Comparison of ENCODE assay signal across 19 cellular contexts in the genomic region with DNA sequence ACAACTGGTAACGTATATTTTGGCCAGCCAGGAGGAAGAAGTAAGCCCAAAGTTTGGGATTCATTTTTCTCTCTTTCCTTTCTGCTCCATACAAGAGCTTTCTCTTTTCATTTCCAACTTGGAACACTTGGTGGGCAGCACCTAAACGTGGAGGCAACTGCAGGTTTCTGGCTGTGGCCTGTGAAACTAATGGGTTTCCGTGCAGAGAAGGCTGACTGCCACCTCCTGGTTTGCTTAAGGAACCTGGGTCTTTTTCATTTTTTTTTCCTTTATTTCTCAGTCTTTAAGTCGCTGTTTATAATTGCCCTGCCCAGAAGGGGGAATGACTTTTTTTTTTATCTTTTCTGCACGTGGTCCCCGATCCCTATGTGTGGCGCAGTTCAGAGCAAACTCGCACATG. TPM values are rescaled to one million over a fixed set of nuclear protein-coding genes. Genes with fewer than 3 reads are reported as not detected.
DNase-seq lines count a peak whose midpoint lies in the region; ATAC-seq and TF ChIP-seq lines count a peak whose summit lies in the region.
"Had no signal": no experiment of that assay in that cellular context is flagged by ENCODE, and none has a peak within 500 bp of the region (broad histone marks: within the 10 kb centered on the region; RNA-seq: fewer than 3 reads in every experiment).

No MANE protein-coding gene starts in this region.

- no peak overlapping the region for H2BK15ac ChIP-seq in mesendoderm (replicated peaks; ENCODE audit: low read depth)

- H2BK5ac ChIP-seq in mesendoderm (ENCODE audit: low read length), result no peak overlapping the region

- peak; percentile 8 for TF ChIP-seq CTCF in DND-41 (IDR thresholded peaks at IDR 0.05; ENCODE audit: borderline replicate concordance, extremely low read depth, low read length, poor library complexity, severe bottlenecking)
- no peak for TF ChIP-seq CTCF in upper lobe of right lung (IDR thresholded peaks at IDR 0.05)

- H3K27ac ChIP-seq in BLaER1 (no peak overlapping the region), DND-41 (ENCODE audit: low read length) (no peak overlapping the region), mesendoderm (ENCODE audit: low read depth, low read length) (no peak overlapping the region), upper lobe of right lung (no peak overlapping the region)
- H3K27ac ChIP-seq: C4-2B, GM23248, HL-60 had no signal

- no peak overlapping the region for H3K56ac ChIP-seq in mesendoderm (ENCODE audit: low read length)

- H2BK120ac ChIP-seq in mesendoderm (ENCODE audit: low read depth, low read length), result no peak overlapping the region

- DNase-seq in DND-41 (no peak), adipocyte (ENCODE audit: low read depth) (no peak), mesendoderm (peak; percentile 30), upper lobe of right lung (no peak), kidney glomerular epithelial cell (lab: John Stamatoyannopoulos, UW) (no peak), NCI-H2081 (lab: John Stamatoyannopoulos, UW) (no peak)
- DNase-seq: Caco-2; CD4-positive, alpha-beta T cell; GDM1; GM23248; H7; HFFc6; IMR-90 had no signal

- H3K27me3 ChIP-seq in BLaER1 (no peaks in the 10 kb centered on the region), DND-41 (ENCODE audit: insufficient read depth, low read length, poor library complexity) (no peaks in the 10 kb centered on the region), adipocyte (replicated peaks; ENCODE audit: control insufficient read depth, insufficient read depth, low read length) (no peaks in the 10 kb centered on the region), mesendoderm (ENCODE audit: insufficient read depth, low read length, poor library complexity) (no peaks in the 10 kb centered on the region), upper lobe of right lung (no peaks in the 10 kb centered on the region)

- H3K4me2 ChIP-seq in BLaER1 (no peak overlapping the region), DND-41 (ENCODE audit: insufficient read depth, low read length) (no peak overlapping the region), mesendoderm (ENCODE audit: low read length) (no peak overlapping the region)

- peaks cover 6% of the 10 kb centered on the region for H3K79me1 ChIP-seq in mesendoderm (ENCODE audit: low read length)

- H3K4me1 ChIP-seq in BLaER1, result no peaks in the 10 kb centered on the region
- peaks cover 4% of the 10 kb centered on the region; the same call in 1 of the 2 replicates for H3K4me1 ChIP-seq in DND-41 (ENCODE audit: insufficient read depth, low read length)
- no peaks in the 10 kb centered on the region for H3K4me1 ChIP-seq in adipocyte (ENCODE audit: control insufficient read depth, insufficient read depth, low read length)
- no peaks in the 10 kb centered on the region for H3K4me1 ChIP-seq in mesendoderm (ENCODE audit: control insufficient read depth, low read depth, low read length)
- H3K4me1 ChIP-seq in upper lobe of right lung, result no peaks in the 10 kb centered on the region
- H3K4me1 ChIP-seq: Caco-2 had no signal

- intact Hi-C loops in upper lobe of right lung (cut with DNase I), result no loop called here

- H3K18ac ChIP-seq in mesendoderm (ENCODE audit: low read length), result no peak overlapping the region

- H3K79me2 ChIP-seq in DND-41 (ENCODE audit: insufficient read depth, low read length), result peaks cover 78% of the 10 kb centered on the region
- peaks cover 29% of the 10 kb centered on the region for H3K79me2 ChIP-seq in mesendoderm (ENCODE audit: control insufficient read depth, insufficient read depth, low read length)

- no peak overlapping the region for H4K8ac ChIP-seq in mesendoderm (ENCODE audit: low read depth, low read length)

- no peak overlapping the region for H2AK5ac ChIP-seq in mesendoderm (ENCODE audit: low read length)

- no peak overlapping the region for H2AFZ ChIP-seq in DND-41 (ENCODE audit: low read depth, low read length)
- H2AFZ ChIP-seq: GM23248 had no signal

- WGBS in mesendoderm (ENCODE audit: extremely low coverage, insufficient coverage, low lambda C conversion rate), result no CpG with 5 or more reads among the region's 8 CpGs

- ATAC-seq in DND-41 (ENCODE audit: insufficient read depth, low read depth), result no peak
- ATAC-seq in upper lobe of right lung, result no peak
- ATAC-seq in esophagus mucosa, result no peak
- ATAC-seq: HCT116 had no signal

- H3K4me3 ChIP-seq in BLaER1, result peak overlapping the region; percentile 26
- no peak overlapping the region for H3K4me3 ChIP-seq in DND-41 (ENCODE audit: low read depth in 1 of 2, low read length in 2 of 2)
- peak overlapping the region; percentile 34 for H3K4me3 ChIP-seq in adipocyte (ENCODE audit: low read length)
- no peak overlapping the region for H3K4me3 ChIP-seq in mesendoderm (ENCODE audit: low read length)
- H3K4me3 ChIP-seq in upper lobe of right lung, result no peak overlapping the region
- H3K4me3 ChIP-seq: GM23248 had no signal

- peaks cover 98% of the 10 kb centered on the region for H3K36me3 ChIP-seq in BLaER1
- H3K36me3 ChIP-seq in DND-41 (ENCODE audit: insufficient read depth, low read length), result peaks cover 81% of the 10 kb centered on the region
- H3K36me3 ChIP-seq in adipocyte (ENCODE audit: control insufficient read depth, insufficient read depth, low read length, severe bottlenecking), result peaks cover 93% of the 10 kb centered on the region
- H3K36me3 ChIP-seq in mesendoderm (ENCODE audit: control insufficient read depth, insufficient read depth, low read length), result peaks cover 1% of the 10 kb centered on the region
- H3K36me3 ChIP-seq in upper lobe of right lung, result peaks cover 36% of the 10 kb centered on the region

- H4K5ac ChIP-seq in mesendoderm (ENCODE audit: low read length), result no peak overlapping the region

- no peak overlapping the region for H3K23ac ChIP-seq in mesendoderm (ENCODE audit: low read length)

- no peaks in the 10 kb centered on the region for H4K20me1 ChIP-seq in BLaER1
- no peaks in the 10 kb centered on the region for H4K20me1 ChIP-seq in DND-41 (ENCODE audit: insufficient read depth, low read length)

- no peak overlapping the region for H3K9ac ChIP-seq in BLaER1
- no peak overlapping the region for H3K9ac ChIP-seq in DND-41 (ENCODE audit: low read depth, low read length)
- no peak overlapping the region for H3K9ac ChIP-seq in adipocyte (ENCODE audit: low read length)
- no peak overlapping the region for H3K9ac ChIP-seq in mesendoderm (ENCODE audit: low read length)
- H3K9ac ChIP-seq: GM23248 had no signal

- no peak overlapping the region for H3K4ac ChIP-seq in mesendoderm (ENCODE audit: low read depth, low read length)

- H3K9me3 ChIP-seq in BLaER1 (peaks cover 100% of the 10 kb centered on the region), DND-41 (ENCODE audit: insufficient read depth, low read length, severe bottlenecking) (peaks cover 72% of the 10 kb centered on the region), adipocyte (ENCODE audit: control insufficient read depth, low read length) (peaks cover 99% of the 10 kb centered on the region), upper lobe of right lung (peaks cover 64% of the 10 kb centered on the region)

RNA-seq across cellular contexts. Expression of a gene that starts 15.4 kb away (rescaled TPM):
- polyA plus RNA-seq in mesendoderm (2013, experiment 1 of 2), result 8.1 TPM
- 8.3 TPM for polyA plus RNA-seq in mesendoderm (2013, experiment 2 of 2)
- total RNA-seq in upper lobe of right lung (9.1 TPM), esophagus mucosa (3.3 TPM)
- total RNA-seq: A172 had no signal

Comparison
In these comparisons a context has a peak if more than half of its experiments do, and no peak if none do; other contexts are left out.
1. H3K4me3 ChIP-seq: peak in BLaER1 (single experiment) and adipocyte (single experiment); none in DND-41 (0 of 2), mesendoderm (single experiment) and upper lobe of right lung (single experiment).